31 cellular contexts compared by ENCODE assay signal in the genomic region with DNA sequence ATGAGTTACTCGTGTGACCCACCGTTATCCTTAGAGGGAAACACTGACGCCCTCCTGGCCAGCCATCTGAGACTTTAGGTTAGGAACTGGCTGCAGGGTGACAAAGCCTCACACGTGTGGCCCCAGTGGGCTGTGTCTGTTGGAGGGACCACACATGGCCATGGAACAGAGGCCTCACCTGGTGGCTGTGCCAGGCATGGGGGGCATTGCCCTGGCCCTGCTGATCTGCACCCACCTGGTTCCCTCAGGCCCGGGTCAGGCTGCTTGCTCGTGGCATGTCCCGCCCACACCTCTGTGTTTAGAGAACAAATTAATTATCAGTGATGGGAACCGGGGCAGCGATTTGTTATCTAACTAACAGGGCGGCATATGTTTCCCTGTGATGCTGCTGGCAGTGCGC.
"Had no signal": no experiment of that assay in that cellular context is flagged by ENCODE, and none has a peak within 500 bp of the region (broad histone marks: within the 10 kb centered on the region; RNA-seq: fewer than 3 reads in every experiment).

No MANE protein-coding gene starts in this region.

- DNase-seq: activated B cell treated with CpG ODN at 0.5 μM for 24 hours; activated CD4-positive, alpha-beta memory T cell treated with anti-CD3 and anti-CD28 coated beads for 36 hours; activated CD4-positive, alpha-beta T cell treated with anti-CD3 and anti-CD28 coated beads for 4 hours; activated CD4-positive, alpha-beta T cell treated with anti-CD3 and anti-CD28 coated beads, Interleukin-2, amount 10 ng/mL, durations not matched to agents 24 days and 14 days; activated CD4-positive, alpha-beta T cell treated with anti-CD3 and anti-CD28 coated beads, Interleukin-2, amount 50 U/mL, for 4 hours; activated CD4-positive, CD25-positive, alpha-beta regulatory T cell treated with anti-CD3 and anti-CD28 coated beads, Interleukin-2, amount 50 U/mL, for 72 hours; activated CD8-positive, alpha-beta memory T cell treated with anti-CD3 and anti-CD28 coated beads, Interleukin-2, amount 50 U/mL, for 4 hours; activated CD8-positive, alpha-beta T cell treated with anti-CD3 and anti-CD28 coated beads for 36 hours; activated effector memory CD4-positive, alpha-beta T cell treated with anti-CD3 and anti-CD28 coated beads, Interleukin-2, amount 50 U/mL, for 16 hours; activated gamma-delta T cell treated with Interleukin-2 at 50 U/mL for 16 hours; activated naive CD4-positive, alpha-beta T cell; activated naive CD4-positive, alpha-beta T cell treated with anti-CD3 and anti-CD28 coated beads for 36 hours; activated naive CD4-positive, alpha-beta T cell treated with anti-CD3 and anti-CD28 coated beads, Interleukin-2, amount 50 U/mL, for 16 hours; activated naive CD8-positive, alpha-beta T cell treated with anti-CD3 and anti-CD28 coated beads for 36 hours; activated T-cell treated with anti-CD3 and anti-CD28 coated beads for 4 hours; activated T-cell treated with anti-CD3 and anti-CD28 coated beads, Interleukin-2, amount 50 U/mL, for 1 hour; activated T-cell treated with anti-CD3 and anti-CD28 coated beads, Interleukin-2, amount 50 U/mL, for 4 hours; activated T-cell treated with anti-CD3 and anti-CD28 coated beads, Interleukin-2, amount 50 U/mL, for 72 hours; adrenal gland; amniotic stem cell; aorta; body of pancreas; brain microvascular endothelial cell; central memory CD4-positive, alpha-beta T cell; T-helper 1 cell; T-helper 2 cell; T-helper 9 cell had no signal

- H3K9me3 ChIP-seq: adrenal gland, body of pancreas had no signal

- H3K27ac ChIP-seq: adrenal gland, body of pancreas, brain microvascular endothelial cell, breast epithelium, VCaP had no signal

- H3K4me3 ChIP-seq: adrenal gland, body of pancreas, breast epithelium had no signal

- H3K4me1 ChIP-seq: adrenal gland, body of pancreas, breast epithelium had no signal

- H3K36me3 ChIP-seq: adrenal gland, brain microvascular endothelial cell, breast epithelium had no signal

- H3K27me3 ChIP-seq: adrenal gland, body of pancreas, brain microvascular endothelial cell, breast epithelium had no signal

- ATAC-seq: activated CD8-positive, alpha-beta T cell treated with anti-CD3 and anti-CD28 coated beads for 36 hours; activated naive CD4-positive, alpha-beta T cell treated with anti-CD3 and anti-CD28 coated beads, Interleukin-2, amount 50 U/mL, for 72 hours; activated T-cell treated with anti-CD3 and anti-CD28 coated beads, Interleukin-2, amount 50 U/mL, for 4 hours; activated T-cell treated with anti-CD3 and anti-CD28 coated beads, Interleukin-2, amount 50 U/mL, for 72 hours; activated T-helper 17 cell treated with anti-CD3 and anti-CD28 coated beads, Interleukin-2, amount 50 U/mL, for 72 hours; body of pancreas had no signal
